ENCODE assay signal across 1 cellular context in genomic region chr2:20491739-20492531, GRCh38.
A peak's percentile ranks its signal among the peaks of the same experiment; 100 is the strongest.
TF ChIP-seq lines count a peak whose summit lies in the region.

No MANE protein-coding gene starts in this region.

TF ChIP-seq in liver, 16 proteins besides CTCF, POLR2A, EP300 and RAD21:
- TF ChIP-seq RXRA (IDR thresholded peaks at IDR 0.05): peak; percentile 32 to 51
- no peak for TF ChIP-seq ATF3 (IDR thresholded peaks at IDR 0.05)
- TF ChIP-seq TAF1 (conservative IDR thresholded peaks at IDR 0.05): no peak
- TF ChIP-seq FOXA2 (IDR thresholded peaks at IDR 0.05): no peak
- TF ChIP-seq HNF4A (conservative IDR thresholded peaks at IDR 0.05): no peak
